Comparison of ENCODE assay signal across 1 cellular context in genomic region chr2:67927489-67927888, GRCh38.
TF ChIP-seq lines count a peak whose summit lies in the region.

No MANE protein-coding gene starts in this region.

TF ChIP-seq in IMR-90, 13 proteins besides CTCF, POLR2A, EP300 and RAD21 (continued from another document):
- TF ChIP-seq MAFK (IDR thresholded peaks at IDR 0.05; ENCODE audit: low read depth, low read length) (no peak), MAZ (IDR thresholded peaks at IDR 0.05; ENCODE audit: borderline replicate concordance, low read depth, low read length) (no peak), NFE2L2 (IDR thresholded peaks at IDR 0.05; ENCODE audit: low read depth, low read length) (no peak), SMC3 (IDR thresholded peaks at IDR 0.05; ENCODE audit: low read depth, low read length) (no peak)
